In genomic region chr4:121648518-121648917, GRCh38 we compare ENCODE assay signal across 11 cellular contexts.
"Had no signal": no experiment of that assay in that cellular context is flagged by ENCODE, and none has a peak within 500 bp of the region (broad histone marks: within the 10 kb centered on the region; RNA-seq: fewer than 3 reads in every experiment).

No MANE protein-coding gene starts in this region.

- H3K27ac ChIP-seq: esophagus muscularis mucosa, skin epidermis had no signal

- H3K27me3 ChIP-seq: esophagus muscularis mucosa, tibial artery had no signal

- H3K9me3 ChIP-seq: esophagus muscularis mucosa, tibial artery had no signal

- DNase-seq: activated CD4-positive, alpha-beta memory T cell treated with anti-CD3 and anti-CD28 coated beads for 36 hours; activated effector memory CD4-positive, alpha-beta T cell treated with anti-CD3 and anti-CD28 coated beads, Interleukin-2, amount 50 U/mL, for 16 hours; activated T-cell treated with anti-CD3 and anti-CD28 coated beads, Interleukin-2, amount 50 U/mL, for 4 hours; amygdala; hypothalamus; immature natural killer cell; T-helper 9 cell had no signal

- H3K4me3 ChIP-seq: esophagus muscularis mucosa, skin epidermis, tibial artery had no signal

- ATAC-seq: activated naive CD4-positive, alpha-beta T cell treated with anti-CD3 and anti-CD28 coated beads, Interleukin-2, amount 50 U/mL, for 72 hours; activated T-cell treated with anti-CD3 and anti-CD28 coated beads, Interleukin-2, amount 50 U/mL, for 4 hours had no signal

- H3K4me1 ChIP-seq: esophagus muscularis mucosa had no signal

- H3K36me3 ChIP-seq: esophagus muscularis mucosa, tibial artery had no signal
